In the genomic region with DNA sequence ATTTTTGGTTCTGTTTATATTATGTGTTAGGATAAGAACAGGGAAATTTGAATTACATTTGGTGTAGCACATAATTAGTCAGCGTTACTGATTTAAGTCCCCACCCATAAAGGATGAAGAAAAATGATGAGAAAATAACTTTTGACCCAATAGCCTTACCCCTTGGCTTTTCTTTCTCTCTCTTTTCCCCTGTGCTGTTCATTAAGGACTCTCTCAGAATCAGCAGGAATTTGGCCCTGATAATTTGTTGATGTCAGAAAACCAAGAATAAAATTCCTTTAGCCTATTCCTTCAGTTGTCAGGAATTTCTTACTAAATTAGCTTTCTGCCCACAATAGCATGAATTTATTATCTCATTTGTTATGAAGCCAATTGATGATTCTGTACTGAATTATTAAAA, we compare ENCODE assay signal across 23 cellular contexts. TPM values are rescaled to one million over a fixed set of nuclear protein-coding genes. Genes with fewer than 3 reads are reported as not detected.
DNase-seq lines count a peak whose midpoint lies in the region; ATAC-seq and TF ChIP-seq lines count a peak whose summit lies in the region.
"Had no signal": no experiment of that assay in that cellular context is flagged by ENCODE, and none has a peak within 500 bp of the region (broad histone marks: within the 10 kb centered on the region; RNA-seq: fewer than 3 reads in every experiment).

No MANE protein-coding gene starts in this region.

- no peak overlapping the region for H3K27ac Mint-ChIP-seq in activated naive CD4-positive, alpha-beta T cell treated with anti-CD3 and anti-CD28 coated beads, Interleukin-2, amount 50 U/mL, for 72 hours
- H3K27ac Mint-ChIP-seq in glutamatergic neuron (ENCODE audit: unreplicated experiment): no peak overlapping the region
- H3K27ac Mint-ChIP-seq: nephron progenitor cell; T-helper 1 cell treated with Interleukin-12 subunit alpha and Interleukin-12 subunit beta and Interleukin-4 antibody, amounts not matched to agents 30 μg/mL and 1 μg/mL, for 36 hours had no signal

- peaks cover 16% of the 10 kb centered on the region for H3K36me3 ChIP-seq in DND-41 (ENCODE audit: insufficient read depth, low read length)
- H3K36me3 ChIP-seq: tibial artery had no signal

- H3K4me1 ChIP-seq in DND-41 (ENCODE audit: insufficient read depth, low read length): peaks cover 76% of the 10 kb centered on the region

- no peaks in the 10 kb centered on the region for H4K20me1 ChIP-seq in DND-41 (ENCODE audit: insufficient read depth, low read length)

- H3K4me1 Mint-ChIP-seq in glutamatergic neuron (ENCODE audit: low read depth, unreplicated experiment): peaks cover 4% of the 10 kb centered on the region

- no peaks in the 10 kb centered on the region for H3K27me3 ChIP-seq in DND-41 (ENCODE audit: insufficient read depth, low read length, poor library complexity)
- H3K27me3 ChIP-seq: tibial artery had no signal

- DNase-seq in DND-41 (no peak), fibroblast of mammary gland (ENCODE audit: low read depth) (peak; percentile 11), omental fat pad (ENCODE audit: low spot score) (no peak), superior temporal gyrus (ENCODE audit: extremely low spot score) (no peak), foreskin melanocyte (no peak), glutamatergic neuron (no peak)
- no peak for DNase-seq in activated naive CD4-positive, alpha-beta T cell treated with anti-CD3 and anti-CD28 coated beads, Interleukin-2, amount 50 U/mL, for 72 hours (ENCODE audit: low spot score in 2 of 2)
- DNase-seq: activated gamma-delta T cell; AML-193; amniotic stem cell; central memory CD4-positive, alpha-beta T cell; DMS79 treated with DMSO at 0.1 percent for 48 hours; effector CD4-positive, alpha-beta T cell; hypothalamus; kidney; NCI-H187; NCI-H226; nephron progenitor cell; SIG-M5; tibial artery had no signal

- no peaks in the 10 kb centered on the region for H3K27me3 Mint-ChIP-seq in glutamatergic neuron (ENCODE audit: unreplicated experiment)

- H3K4me2 ChIP-seq in DND-41 (ENCODE audit: insufficient read depth, low read length): no peak overlapping the region

- no peak overlapping the region for H3K4me3 Mint-ChIP-seq in glutamatergic neuron (ENCODE audit: unreplicated experiment)
- H3K4me3 Mint-ChIP-seq: nephron progenitor cell; T-helper 1 cell treated with Interleukin-12 subunit alpha and Interleukin-12 subunit beta and Interleukin-4 antibody, amounts not matched to agents 30 μg/mL and 1 μg/mL, for 36 hours had no signal

- H3K36me3 Mint-ChIP-seq in activated naive CD4-positive, alpha-beta T cell treated with anti-CD3 and anti-CD28 coated beads, Interleukin-2, amount 50 U/mL, for 72 hours: no peaks in the 10 kb centered on the region
- no peaks in the 10 kb centered on the region for H3K36me3 Mint-ChIP-seq in glutamatergic neuron (ENCODE audit: unreplicated experiment)
- H3K36me3 Mint-ChIP-seq: stimulated activated effector memory CD8-positive, alpha-beta T cell treated with anti-CD3 and anti-CD28 coated beads, Interleukin-12 subunit alpha, Interleukin-12 subunit beta, amount 100 ng/mL, for 72 hours had no signal

- no peak overlapping the region for H2AFZ ChIP-seq in DND-41 (ENCODE audit: low read depth, low read length)

- TF ChIP-seq CTCF in DND-41 (IDR thresholded peaks at IDR 0.05; ENCODE audit: borderline replicate concordance, extremely low read depth, low read length, poor library complexity, severe bottlenecking) (no peak), fibroblast of mammary gland (conservative IDR thresholded peaks at IDR 0.05; ENCODE audit: control insufficient read depth, insufficient read depth, low read depth, low read length) (no peak), omental fat pad (IDR thresholded peaks at IDR 0.05) (no peak), glutamatergic neuron (IDR thresholded peaks at IDR 0.05; ENCODE audit: partially characterized antibody, unreplicated experiment) (no peak)

- ATAC-seq in DND-41 (ENCODE audit: insufficient read depth, low read depth) (no peak), SK-N-SH treated with all-trans-retinoic acid at 6 μM for 48 hours (no peak), omental fat pad (ENCODE audit: low FRiP score) (peak; percentile 37)
- ATAC-seq in activated naive CD4-positive, alpha-beta T cell treated with anti-CD3 and anti-CD28 coated beads, Interleukin-2, amount 50 U/mL, for 72 hours: no peak

- peak overlapping the region; percentile 85 for H3K27ac ChIP-seq in DND-41 (ENCODE audit: low read length)
- H3K27ac ChIP-seq: tibial artery had no signal

- H3K4me3 ChIP-seq in DND-41 (ENCODE audit: low read depth in 1 of 2, low read length in 2 of 2): no peak overlapping the region
- H3K4me3 ChIP-seq in fibroblast of mammary gland (ENCODE audit: control insufficient read depth, low read depth, low read length): no peak overlapping the region
- H3K4me3 ChIP-seq: tibial artery had no signal

- no peaks in the 10 kb centered on the region for H3K9me3 Mint-ChIP-seq in activated naive CD4-positive, alpha-beta T cell treated with anti-CD3 and anti-CD28 coated beads, Interleukin-2, amount 50 U/mL, for 72 hours
- H3K9me3 Mint-ChIP-seq in glutamatergic neuron (ENCODE audit: unreplicated experiment): no peaks in the 10 kb centered on the region
- H3K9me3 Mint-ChIP-seq: nephron progenitor cell; stimulated activated effector memory CD8-positive, alpha-beta T cell treated with anti-CD3 and anti-CD28 coated beads, Interleukin-12 subunit alpha, Interleukin-12 subunit beta, amount 100 ng/mL, for 72 hours; T-helper 1 cell treated with Interleukin-12 subunit alpha and Interleukin-12 subunit beta and Interleukin-4 antibody, amounts not matched to agents 30 μg/mL and 1 μg/mL, for 36 hours had no signal

- no peaks in the 10 kb centered on the region for H3K9me3 ChIP-seq in DND-41 (ENCODE audit: insufficient read depth, low read length, severe bottlenecking)
- H3K9me3 ChIP-seq: tibial artery had no signal

- H3K79me2 ChIP-seq in DND-41 (ENCODE audit: insufficient read depth, low read length): peaks cover 85% of the 10 kb centered on the region

- H3K9ac ChIP-seq in DND-41 (ENCODE audit: low read depth, low read length): no peak overlapping the region

TF ChIP-seq in SK-N-SH treated with all-trans-retinoic acid at 6 μM for 48 hours, 23 proteins besides CTCF, POLR2A, EP300 and RAD21:
- TF ChIP-seq OSR1 (CRISPR knock-in tag; IDR thresholded peaks at IDR 0.05) (no peak), ISL1 (CRISPR knock-in tag; IDR thresholded peaks at IDR 0.05) (peak; percentile 44)

RNA-seq across cellular contexts. Expression of a gene that starts 18.5 kb away (rescaled TPM):
- total RNA-seq in omental fat pad (10 to 100 TPM; 22.4 to 60.5 (median 36.4) TPM), glutamatergic neuron (ENCODE audit: unreplicated experiment) (37.4 TPM)
- total RNA-seq in activated naive CD4-positive, alpha-beta T cell treated with anti-CD3 and anti-CD28 coated beads, Interleukin-2, amount 50 U/mL, for 72 hours: 1 to 10 TPM in 1 of 2 donors, under 1 TPM in 1; 0.56 to 2.1 TPM

Comparison
In these comparisons a context has a peak if more than half of its experiments do, and no peak if none do; other contexts are left out.
1. RNA of a gene that starts 18.5 kb away (total RNA-seq): 22.4 to 60.5 TPM in omental fat pad and 37.4 TPM in glutamatergic neuron (single experiment); 0.56 to 2.1 TPM in activated naive CD4-positive, alpha-beta T cell treated with anti-CD3 and anti-CD28 coated beads, Interleukin-2, amount 50 U/mL, for 72 hours; every median in the first group is over 4 times any median in the second.